8 cellular contexts compared by ENCODE assay signal in genomic region chr2:177265834-177266817, GRCh38. TPM values are rescaled to one million over a fixed set of nuclear protein-coding genes. Genes with fewer than 3 reads are reported as not detected.
DNase-seq lines count a peak whose midpoint lies in the region; ATAC-seq and TF ChIP-seq lines count a peak whose summit lies in the region.

No MANE protein-coding gene starts in this region.

- no peak for TF ChIP-seq CTCF in MCF 10A (IDR thresholded peaks at IDR 0.05; ENCODE audit: unreplicated experiment)
- no peak for TF ChIP-seq CTCF in lung (IDR thresholded peaks at IDR 0.05; ENCODE audit: control extremely low read depth, extremely low read depth)

- POLR2A ChIA-PET in MCF 10A (lab: Yijun Ruan, JAX), result interaction anchor here (0.6 to 9.7 kb wide), 28 partner anchors 7 to 1697 kb away, joined by 3 to 198 read pairs (median 30); partner anchors contain the start of genes AGPS and HNRNPA3

- H3K27me3 Mint-ChIP-seq in MCF 10A (ENCODE audit: insufficient read depth, unreplicated experiment), result no peaks in the 10 kb centered on the region

- ATAC-seq in lung (ENCODE audit: insufficient read depth, low FRiP score), result no peak
- no peak for ATAC-seq in GM19395 (IDR thresholded peaks at IDR 0.05; ENCODE audit: unreplicated experiment)

- 12 to 14% methylated on average over 4 of the region's 4 CpGs for WGBS in lung, 2 donors

- intact Hi-C loops in MCF 10A (cut with micrococcal nuclease), result loop anchor here (1.0 kb wide), 1 partner anchor 9 kb away; no protein-coding TSS in a partner anchor

- DNase-seq in DMS 273 (lab: John Stamatoyannopoulos, UW; ENCODE audit: unreplicated experiment) (peak; percentile 49), DMS 273 treated with DMSO at 0.1 percent for 48 hours (lab: John Stamatoyannopoulos, UW) (no peak), NCI-H226 (peak; percentile 78), MCF 10A (ENCODE audit: unreplicated experiment) (peak; percentile 48), lung (ENCODE audit: low spot score) (no peak), T-helper 9 cell (no peak), retina (no peak)

- H3K27ac Mint-ChIP-seq in MCF 10A (ENCODE audit: low read depth, unreplicated experiment), result peak overlapping the region; percentile 96

- peak overlapping the region; percentile 46 to 89 for H3K27ac ChIP-seq in lung (ENCODE audit: low read depth in 1 of 2, low read length in 1 of 2)

- no peaks in the 10 kb centered on the region for H3K27me3 ChIP-seq in lung (ENCODE audit: control insufficient read depth, insufficient read depth)

- peaks cover 4% of the 10 kb centered on the region for H3K36me3 Mint-ChIP-seq in MCF 10A (ENCODE audit: insufficient read depth, unreplicated experiment)

- CTCF ChIA-PET in MCF 10A (lab: Yijun Ruan, JAX), result interaction anchor here (0.6 to 5.2 kb wide), 13 partner anchors 7 to 150 kb away, joined by 4 to 43 read pairs (median 24); no protein-coding TSS in a partner anchor

- peak overlapping the region; percentile 89 for H3K4me3 Mint-ChIP-seq in MCF 10A (ENCODE audit: unreplicated experiment)

- no TSS peak for BruUV-seq in MCF 10A (replicated peaks; lab: Mats Ljungman, UMichigan)

- peaks cover 2 to 13% of the 10 kb centered on the region in 2 donors for H3K4me1 ChIP-seq in lung (ENCODE audit: control insufficient read depth in 2 of 2, insufficient read depth in 2 of 2, low read length in 2 of 2)

- H3K36me3 ChIP-seq in lung (ENCODE audit: control insufficient read depth in 2 of 2, insufficient read depth in 2 of 2, low read length in 2 of 2), result no peaks in the 10 kb centered on the region

- H3K9me3 ChIP-seq in lung (ENCODE audit: control insufficient read depth in 2 of 2, insufficient read depth in 1 of 2, low read length in 1 of 2), result no peaks in the 10 kb centered on the region

- H3K4me3 ChIP-seq in lung, result no peak overlapping the region

- peaks cover 24% of the 10 kb centered on the region for H3K4me1 Mint-ChIP-seq in MCF 10A (ENCODE audit: insufficient read depth, unreplicated experiment)

- no peaks in the 10 kb centered on the region for H3K9me3 Mint-ChIP-seq in MCF 10A (ENCODE audit: unreplicated experiment)

RNA-seq across cellular contexts. Expression of gene NFE2L2, which starts 1.6 kb away (rescaled TPM):
- total RNA-seq in MCF 10A (2022), result 135 and 180 TPM in 2 replicates
- total RNA-seq in lung, result 100 to 1,000 TPM in 1 of 2 donors, 10 to 100 TPM in 1; 94.6 to 145 TPM
- 10 to 100 TPM; 45.5 to 66.6 TPM for polyA plus RNA-seq in lung

RNA-seq across cellular contexts. Expression of gene HNRNPA3, which starts 53.5 kb away (rescaled TPM):
- 142 and 179 TPM in 2 replicates for total RNA-seq in MCF 10A (2022)
- 100 to 1,000 TPM; 155 to 164 TPM for total RNA-seq in lung
- 100 to 1,000 TPM; 169 to 182 TPM for polyA plus RNA-seq in lung

Comparison
In these comparisons a context has a peak if more than half of its experiments do, and no peak if none do; other contexts are left out.
1. DNase-seq: peak in DMS 273 (single experiment), NCI-H226 (single experiment) and MCF 10A (single experiment); none in DMS 273 treated with DMSO at 0.1 percent for 48 hours (single experiment), lung (single experiment), T-helper 9 cell (single experiment) and retina (single experiment).